In the genomic region with DNA sequence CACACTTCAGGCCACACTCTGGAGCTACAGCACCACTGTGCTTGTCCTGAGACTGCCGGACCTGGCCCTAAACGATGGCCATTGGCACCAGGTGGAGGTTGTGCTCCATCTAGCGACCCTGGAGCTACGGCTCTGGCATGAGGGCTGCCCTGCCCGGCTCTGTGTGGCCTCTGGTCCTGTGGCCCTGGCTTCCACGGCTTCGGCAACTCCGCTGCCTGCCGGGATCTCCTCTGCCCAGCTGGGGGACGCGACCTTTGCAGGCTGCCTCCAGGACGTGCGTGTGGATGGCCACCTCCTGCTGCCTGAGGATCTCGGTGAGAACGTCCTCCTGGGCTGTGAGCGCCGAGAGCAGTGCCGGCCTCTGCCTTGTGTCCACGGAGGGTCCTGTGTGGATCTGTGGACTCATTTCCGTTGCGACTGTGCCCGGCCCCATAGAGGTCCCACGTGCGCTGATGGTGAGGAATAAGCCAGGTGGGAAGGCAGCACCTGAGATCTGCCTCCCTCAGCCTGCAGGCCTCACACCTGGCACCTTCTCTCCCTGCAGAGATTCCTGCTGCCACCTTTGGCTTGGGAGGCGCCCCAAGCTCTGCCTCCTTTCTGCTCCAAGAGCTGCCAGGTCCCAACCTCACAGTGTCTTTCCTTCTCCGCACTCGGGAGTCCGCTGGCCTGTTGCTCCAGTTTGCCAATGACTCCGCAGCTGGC, we compare ENCODE assay signal across 23 cellular contexts. TPM values are rescaled to one million over a fixed set of nuclear protein-coding genes. Genes with fewer than 3 reads are reported as not detected.
"Had no signal": no experiment of that assay in that cellular context is flagged by ENCODE, and none has a peak within 500 bp of the region (broad histone marks: within the 10 kb centered on the region; RNA-seq: fewer than 3 reads in every experiment).

No MANE protein-coding gene starts in this region.

- H3K36me3 ChIP-seq: lower lobe of right lung, tibial artery had no signal

- FAIRE-seq: keratinocyte, TTC549 had no signal

- DNase-seq: activated CD4-positive, alpha-beta T cell treated with anti-CD3 and anti-CD28 coated beads for 1 hour; activated CD4-positive, alpha-beta T cell treated with anti-CD3 and anti-CD28 coated beads, Interleukin-2, amount 50 U/mL, for 1 hour; activated CD8-positive, alpha-beta T cell treated with anti-CD3 and anti-CD28 coated beads, Interleukin-2, amount 10 ng/mL, durations not matched to agents 7 days and 5 days; activated gamma-delta T cell treated with Interleukin-2 at 50 U/mL for 16 hours; activated T-cell treated with anti-CD3 and anti-CD28 coated beads, Interleukin-2, amount 50 U/mL, for 1 hour; anterior cingulate cortex; body of pancreas; caudate nucleus; dermis blood vessel endothelial cell; effector memory CD4-positive, alpha-beta T cell; foreskin keratinocyte; lower lobe of right lung; naive B cell; occipital lobe; retina; stimulated activated CD4-positive, alpha-beta T cell treated with anti-CD3 and anti-CD28 coated beads, Interleukin-12 subunit alpha, Interleukin-12 subunit beta, amount 100 ng/mL, for 4 hours; stimulated activated CD4-positive, alpha-beta T cell treated with anti-CD3 and anti-CD28 coated beads, Interleukin-4, amount 100 ng/mL, for 4 hours; stimulated activated naive CD8-positive, alpha-beta T cell treated with anti-CD3 and anti-CD28 coated beads, Interleukin-15, Interleukin-2, amounts not matched to agents 100 U/mL and 50 U/mL, for 24 hours; tibial artery had no signal

- H3K4me3 ChIP-seq: body of pancreas, lower lobe of right lung, tibial artery had no signal

- H3K9me3 ChIP-seq: body of pancreas, lower lobe of right lung, tibial artery had no signal

- H3K27ac ChIP-seq: body of pancreas, foreskin keratinocyte, lower lobe of right lung, tibial artery had no signal

- H3K4me1 ChIP-seq: foreskin keratinocyte had no signal

RNA-seq across cellular contexts. Expression of gene CRB2, which starts 14.7 kb away (rescaled TPM):
- total RNA-seq: activated CD8-positive, alpha-beta T cell treated with anti-CD3 and anti-CD28 coated beads, Interleukin-2, amount 10 ng/mL, durations not matched to agents 7 days and 5 days; dermis blood vessel endothelial cell; foreskin keratinocyte; left lobe of liver; lower lobe of right lung; mesenteric fat pad had no signal
- polyA plus RNA-seq: foreskin keratinocyte, keratinocyte had no signal
